Comparison of ENCODE assay signal across 13 cellular contexts in genomic region chr21:39181205-39181818, GRCh38. TPM values are rescaled to one million over a fixed set of nuclear protein-coding genes. Genes with fewer than 3 reads are reported as not detected.
DNase-seq lines count a peak whose midpoint lies in the region; ATAC-seq, FAIRE-seq and TF ChIP-seq lines count a peak whose summit lies in the region.
"Had no signal": no experiment of that assay in that cellular context is flagged by ENCODE, and none has a peak within 500 bp of the region (broad histone marks: within the 10 kb centered on the region; RNA-seq: fewer than 3 reads in every experiment).

No MANE protein-coding gene starts in this region.

- H3K9me3 Mint-ChIP-seq in stimulated activated naive CD8-positive, alpha-beta T cell treated with anti-CD3 and anti-CD28 coated beads, Interleukin-15, Interleukin-2, amounts not matched to agents 100 ng/mL and 50 ng/mL, for 24 hours, result no peaks in the 10 kb centered on the region

- WGBS in pancreas, 2 donors, result 79 to 86% methylated on average over 4 of the region's 4 CpGs

- H3K36me3 ChIP-seq in SU-DHL-6 (ENCODE audit: low read length), result peaks cover 28% of the 10 kb centered on the region
- peaks cover 0 to 5% (median 0%) of the 10 kb centered on the region in 3 donors for H3K36me3 ChIP-seq in pancreas

- H3K4me3 ChIP-seq in SU-DHL-6 (ENCODE audit: insufficient read depth, low read length, poor library complexity, severe bottlenecking), result peak overlapping the region; percentile 86
- H3K4me3 ChIP-seq in fibroblast of the aortic adventitia (ENCODE audit: low read depth, low read length), result peak overlapping the region; percentile 98
- no peak overlapping the region for H3K4me3 ChIP-seq in pancreas

- H3K9me2 ChIP-seq in SU-DHL-6 (replicated peaks; ENCODE audit: insufficient read depth, low read length), result no peaks in the 10 kb centered on the region

- H4K20me1 ChIP-seq in SU-DHL-6 (ENCODE audit: low read depth, low read length), result peaks cover 3% of the 10 kb centered on the region; the same call in 1 of the 2 replicates

- peak overlapping the region; percentile 79 for H3K4me2 ChIP-seq in SU-DHL-6 (ENCODE audit: low read depth, low read length, poor library complexity, severe bottlenecking)

- TF ChIP-seq CTCF in SU-DHL-6 (IDR thresholded peaks at IDR 0.05; ENCODE audit: insufficient read depth, low read length, poor library complexity, severe bottlenecking) (no peak), fibroblast of the aortic adventitia (IDR thresholded peaks at IDR 0.05; ENCODE audit: insufficient read depth, low read length) (no peak), pancreas (IDR thresholded peaks at IDR 0.05) (no peak)

- ATAC-seq in stimulated activated naive CD8-positive, alpha-beta T cell treated with anti-CD3 and anti-CD28 coated beads, Interleukin-15, Interleukin-2, amounts not matched to agents 100 U/mL and 50 U/mL, for 24 hours, result no peak
- no peak for ATAC-seq in pancreas

- H3K27me3 ChIP-seq in SU-DHL-6 (ENCODE audit: low read length) (no peaks in the 10 kb centered on the region), pancreas (no peaks in the 10 kb centered on the region)
- H3K27me3 ChIP-seq: suprapubic skin had no signal

- H3F3A ChIP-seq in SU-DHL-6 (ENCODE audit: insufficient read depth), result peaks cover 25% of the 10 kb centered on the region

- H3K9me3 ChIP-seq in SU-DHL-6 (ENCODE audit: insufficient read depth, low read length) (no peaks in the 10 kb centered on the region), pancreas (no peaks in the 10 kb centered on the region)
- H3K9me3 ChIP-seq: suprapubic skin had no signal

- H3K27ac ChIP-seq in SU-DHL-6 (ENCODE audit: low read depth, low read length) (no peak overlapping the region), pancreas (no peak overlapping the region)
- H3K27ac ChIP-seq: suprapubic skin had no signal

- H3K4me3 Mint-ChIP-seq in stimulated activated naive CD8-positive, alpha-beta T cell treated with anti-CD3 and anti-CD28 coated beads, Interleukin-15, Interleukin-2, amounts not matched to agents 100 ng/mL and 50 ng/mL, for 24 hours, result peak overlapping the region; percentile 98

- peak overlapping the region; percentile 94 for H3K9ac ChIP-seq in SU-DHL-6 (ENCODE audit: low read length)

- intact Hi-C loops in pancreas (cut with DNase I), result no loop called here

- H3K79me2 ChIP-seq in SU-DHL-6 (ENCODE audit: insufficient read depth, low read length), result peaks cover 42% of the 10 kb centered on the region

- H2AFZ ChIP-seq in SU-DHL-6 (ENCODE audit: low read depth, low read length, severe bottlenecking), result no peak overlapping the region

- peaks cover 44% of the 10 kb centered on the region for H3K4me1 Mint-ChIP-seq in stimulated activated naive CD8-positive, alpha-beta T cell treated with anti-CD3 and anti-CD28 coated beads, Interleukin-15, Interleukin-2, amounts not matched to agents 100 ng/mL and 50 ng/mL, for 24 hours (ENCODE audit: low read depth)

- H3K27ac Mint-ChIP-seq in stimulated activated naive CD8-positive, alpha-beta T cell treated with anti-CD3 and anti-CD28 coated beads, Interleukin-15, Interleukin-2, amounts not matched to agents 100 ng/mL and 50 ng/mL, for 24 hours, result no peak overlapping the region

- H3K4me1 ChIP-seq in pancreas, result peaks cover 3 to 14% (median 5%) of the 10 kb centered on the region in 3 donors

- H3K36me3 Mint-ChIP-seq in stimulated activated naive CD8-positive, alpha-beta T cell treated with anti-CD3 and anti-CD28 coated beads, Interleukin-15, Interleukin-2, amounts not matched to agents 100 ng/mL and 50 ng/mL, for 24 hours (ENCODE audit: low read depth), result peaks cover 42% of the 10 kb centered on the region

- no peak for FAIRE-seq in pancreas (lab: Jason Lieb, UNC)

- no peaks in the 10 kb centered on the region for H3K27me3 Mint-ChIP-seq in stimulated activated naive CD8-positive, alpha-beta T cell treated with anti-CD3 and anti-CD28 coated beads, Interleukin-15, Interleukin-2, amounts not matched to agents 100 ng/mL and 50 ng/mL, for 24 hours

- DNase-seq in stimulated activated naive CD8-positive, alpha-beta T cell treated with anti-CD3 and anti-CD28 coated beads, Interleukin-15, Interleukin-2, amounts not matched to agents 100 U/mL and 50 U/mL, for 24 hours, result no peak
- DNase-seq in fibroblast of the aortic adventitia (ENCODE audit: low read depth) (no peak), SW480 (ENCODE audit: low spot score) (no peak), GDM1 (lab: John Stamatoyannopoulos, UW) (no peak), pancreas (no peak), kidney glomerular epithelial cell (lab: John Stamatoyannopoulos, UW) (no peak)
- DNase-seq: C1 segment of cervical spinal cord; cerebellar nuclear complex; NCI-H748 treated with DMSO at 0.1 percent for 48 hours; stimulated activated CD4-positive, alpha-beta T cell treated with anti-CD3 and anti-CD28 coated beads, Interleukin-4, amount 100 ng/mL, for 1 hour had no signal

RNA-seq across cellular contexts. Expression of gene PSMG1, which starts 1.9 kb away (rescaled TPM):
- 13.3 and 91.1 TPM in 2 replicates for total RNA-seq in fibroblast of the aortic adventitia (ENCODE audit: low replicate concordance)
- 10 to 100 TPM; 12.4 to 21.6 (median 16.6) TPM for total RNA-seq in pancreas
- 10 to 100 TPM; 19.3 to 35.0 TPM for polyA plus RNA-seq in pancreas

Comparison
In these comparisons a context has a peak if more than half of its experiments do, and no peak if none do; other contexts are left out.
1. H3K4me3 ChIP-seq: peak in SU-DHL-6 (single experiment) and fibroblast of the aortic adventitia (single experiment); none in pancreas (0 of 4).